18 cellular contexts compared by ENCODE assay signal in the genomic region with DNA sequence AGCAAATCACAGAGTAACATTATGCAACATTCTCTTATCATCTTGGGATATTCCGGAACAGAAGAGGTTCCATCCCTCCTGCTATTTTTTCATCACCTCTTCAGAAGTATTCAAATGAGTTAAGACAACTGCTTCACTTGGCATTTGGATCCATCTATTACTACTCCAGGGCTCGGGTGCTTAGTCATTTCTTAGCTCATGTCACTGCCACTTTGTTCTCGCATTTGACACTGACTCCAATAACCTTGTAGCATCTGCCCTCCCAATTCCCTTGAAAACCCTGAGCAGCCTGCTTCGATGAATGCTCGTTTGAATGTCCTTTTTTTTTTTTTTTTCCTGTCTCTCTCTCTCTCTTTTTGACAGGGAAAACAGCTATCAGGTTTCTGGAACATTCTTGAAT.
"Had no signal": no experiment of that assay in that cellular context is flagged by ENCODE, and none has a peak within 500 bp of the region (broad histone marks: within the 10 kb centered on the region; RNA-seq: fewer than 3 reads in every experiment).

No MANE protein-coding gene starts in this region.

- ATAC-seq: gastroesophageal sphincter; naive thymus-derived CD8-positive, alpha-beta T cell; stimulated activated effector memory CD8-positive, alpha-beta T cell treated with anti-CD3 and anti-CD28 coated beads, Interleukin-12 subunit alpha, Interleukin-12 subunit beta, amount 100 ng/mL, for 72 hours had no signal

- H3K9me3 ChIP-seq: gastroesophageal sphincter, pancreas, prostate gland, tibial artery, upper lobe of left lung, uterus had no signal

- DNase-seq: effector memory CD4-positive, alpha-beta T cell; glutamatergic neuron; immature natural killer cell; naive thymus-derived CD8-positive, alpha-beta T cell; stimulated activated CD4-positive, alpha-beta T cell treated with anti-CD3 and anti-CD28 coated beads, Interleukin-4, amount 100 ng/mL, for 1 hour; stimulated activated CD8-positive, alpha-beta memory T cell treated with anti-CD3 and anti-CD28 coated beads, Interleukin-4, amount 100 ng/mL, for 48 hours; tibial artery; uterus had no signal

- H3K4me3 ChIP-seq: gastroesophageal sphincter, pancreas, prostate gland, smooth muscle cell, tibial artery, upper lobe of left lung, uterus had no signal

- H3K4me2 ChIP-seq: smooth muscle cell had no signal

- H3K36me3 ChIP-seq: gastroesophageal sphincter, pancreas, prostate gland, tibial artery, upper lobe of left lung, uterus had no signal

- H3K4me1 ChIP-seq: pancreas, prostate gland, tibial artery, upper lobe of left lung, uterus had no signal

- FAIRE-seq: endometrium, keratinocyte, pancreas had no signal

- H3K4me1 Mint-ChIP-seq: immature natural killer cell; naive thymus-derived CD8-positive, alpha-beta T cell; stimulated activated effector memory CD8-positive, alpha-beta T cell treated with anti-CD3 and anti-CD28 coated beads, Interleukin-12 subunit alpha, Interleukin-12 subunit beta, amount 100 ng/mL, for 72 hours had no signal

- H3K4me3 Mint-ChIP-seq: immature natural killer cell; naive thymus-derived CD8-positive, alpha-beta T cell; neural crest cell; stimulated activated effector memory CD8-positive, alpha-beta T cell treated with anti-CD3 and anti-CD28 coated beads, Interleukin-12 subunit alpha, Interleukin-12 subunit beta, amount 100 ng/mL, for 72 hours; stimulated activated naive CD8-positive, alpha-beta T cell treated with anti-CD3 and anti-CD28 coated beads, Interleukin-15, Interleukin-2, amounts not matched to agents 100 ng/mL and 50 ng/mL, for 24 hours had no signal

- H3K27me3 ChIP-seq: gastroesophageal sphincter, pancreas, tibial artery, upper lobe of left lung, uterus had no signal

- H3K27me3 Mint-ChIP-seq: stimulated activated naive CD8-positive, alpha-beta T cell treated with anti-CD3 and anti-CD28 coated beads, Interleukin-15, Interleukin-2, amounts not matched to agents 100 ng/mL and 50 ng/mL, for 24 hours had no signal

- H3K36me3 Mint-ChIP-seq: naive thymus-derived CD8-positive, alpha-beta T cell; stimulated activated effector memory CD8-positive, alpha-beta T cell treated with anti-CD3 and anti-CD28 coated beads, Interleukin-12 subunit alpha, Interleukin-12 subunit beta, amount 100 ng/mL, for 72 hours had no signal

- H3K27ac Mint-ChIP-seq: immature natural killer cell; naive thymus-derived CD8-positive, alpha-beta T cell; stimulated activated effector memory CD8-positive, alpha-beta T cell treated with anti-CD3 and anti-CD28 coated beads, Interleukin-12 subunit alpha, Interleukin-12 subunit beta, amount 100 ng/mL, for 72 hours; stimulated activated naive CD8-positive, alpha-beta T cell treated with anti-CD3 and anti-CD28 coated beads, Interleukin-15, Interleukin-2, amounts not matched to agents 100 ng/mL and 50 ng/mL, for 24 hours had no signal

- H3K27ac ChIP-seq: pancreas, prostate gland, tibial artery, upper lobe of left lung, uterus had no signal
